Comparison of ENCODE assay signal across 17 cellular contexts in genomic region chr22:42154731-42155543, GRCh38. TPM values are rescaled to one million over a fixed set of nuclear protein-coding genes. Genes with fewer than 3 reads are reported as not detected.
"Had no signal": no experiment of that assay in that cellular context is flagged by ENCODE, and none has a peak within 500 bp of the region (broad histone marks: within the 10 kb centered on the region; RNA-seq: fewer than 3 reads in every experiment).

No MANE protein-coding gene starts in this region.

- H3K27ac ChIP-seq: ascending aorta, breast epithelium, dorsolateral prefrontal cortex, gastroesophageal sphincter, left lung, right atrium auricular region, skin epidermis, thoracic aorta had no signal

- DNase-seq: activated CD4-positive, alpha-beta memory T cell treated with anti-CD3 and anti-CD28 coated beads for 36 hours; activated gamma-delta T cell; activated T-cell treated with anti-CD3 and anti-CD28 coated beads, Interleukin-2, amount 50 U/mL, for 4 hours; endodermal cell; islet precursor cell; left lung; naive thymus-derived CD4-positive, alpha-beta T cell; SW 1271; T-helper 9 cell had no signal

- H3K9me3 ChIP-seq: ascending aorta, breast epithelium, gastroesophageal sphincter, left lung, right atrium auricular region, thoracic aorta had no signal

- H3K4me1 Mint-ChIP-seq: endodermal cell had no signal

- ATAC-seq: activated CD4-positive, CD25-positive, alpha-beta regulatory T cell treated with anti-CD3 and anti-CD28 coated beads, Interleukin-2, amount 50 U/mL, for 24 hours; activated T-cell treated with anti-CD3 and anti-CD28 coated beads, Interleukin-2, amount 50 U/mL, for 4 hours; gastroesophageal sphincter; left lung; naive thymus-derived CD4-positive, alpha-beta T cell had no signal

- H3K36me3 ChIP-seq: breast epithelium, right atrium auricular region had no signal

- H3K9me3 Mint-ChIP-seq: activated CD4-positive, alpha-beta memory T cell treated with anti-CD3 and anti-CD28 coated beads for 36 hours; activated T-cell treated with anti-CD3 and anti-CD28 coated beads, Interleukin-2, amount 50 U/mL, for 4 hours; endodermal cell; naive thymus-derived CD4-positive, alpha-beta T cell had no signal

- H3K4me3 ChIP-seq: ascending aorta, breast epithelium, dorsolateral prefrontal cortex, gastroesophageal sphincter, left lung, right atrium auricular region, skin epidermis, thoracic aorta had no signal

- H3K4me3 Mint-ChIP-seq: activated CD4-positive, alpha-beta memory T cell treated with anti-CD3 and anti-CD28 coated beads for 36 hours; activated T-cell treated with anti-CD3 and anti-CD28 coated beads, Interleukin-2, amount 50 U/mL, for 4 hours; endodermal cell had no signal

- H3K4me1 ChIP-seq: ascending aorta, breast epithelium, gastroesophageal sphincter, left lung had no signal

- H3K27me3 Mint-ChIP-seq: activated CD4-positive, alpha-beta memory T cell treated with anti-CD3 and anti-CD28 coated beads for 36 hours; naive thymus-derived CD4-positive, alpha-beta T cell had no signal

- H3K27ac Mint-ChIP-seq: activated CD4-positive, alpha-beta memory T cell treated with anti-CD3 and anti-CD28 coated beads for 36 hours; endodermal cell had no signal

- H3K27me3 ChIP-seq: ascending aorta, breast epithelium, dorsolateral prefrontal cortex, gastroesophageal sphincter, left lung, right atrium auricular region had no signal

RNA-seq across cellular contexts. Expression of gene CYP2D6, which starts 24.3 kb away (rescaled TPM):
- total RNA-seq: right atrium auricular region, thoracic aorta had no signal
